Comparison of ENCODE assay signal across 23 cellular contexts in genomic region chr5:6118691-6119090, GRCh38.
"Had no signal": no experiment of that assay in that cellular context is flagged by ENCODE, and none has a peak within 500 bp of the region (broad histone marks: within the 10 kb centered on the region; RNA-seq: fewer than 3 reads in every experiment).

No MANE protein-coding gene starts in this region.

- H2AFZ ChIP-seq: PC-9 had no signal

- H3K9me3 ChIP-seq: Peyer's patch, SK-N-SH had no signal

- H3K4me3 ChIP-seq: PC-9, Peyer's patch had no signal

- H3K4me2 ChIP-seq: PC-9, SK-N-SH had no signal

- H3K27ac ChIP-seq: HL-60, PC-9, Peyer's patch had no signal

- H3K9me2 ChIP-seq: SK-N-SH had no signal

- H3K27me3 ChIP-seq: Peyer's patch had no signal

- H3K4me1 ChIP-seq: Peyer's patch had no signal

- DNase-seq: KBM-7, MV-4-11, NCI-H1048, NCI-H1105 treated with DMSO at 0.1 percent for 48 hours, NCI-H1417 treated with DMSO at 0.1 percent for 48 hours, NCI-H146, NCI-H1694 treated with DMSO at 0.1 percent for 48 hours, NCI-H1930, NCI-H2081, NCI-H2107, NCI-H226, NCI-H446, NCI-H510A, NCI-H524 treated with DMSO at 0.1 percent for 48 hours, NCI-H69, NCI-H774, PC-9, Peyer's patch, RPMI8226, SHP77, SK-N-SH, SW 1271 had no signal

- H3K9ac ChIP-seq: SK-N-SH had no signal

- H3K36me3 ChIP-seq: Peyer's patch had no signal
